Comparison of ENCODE assay signal across 1 cellular context in the genomic region with DNA sequence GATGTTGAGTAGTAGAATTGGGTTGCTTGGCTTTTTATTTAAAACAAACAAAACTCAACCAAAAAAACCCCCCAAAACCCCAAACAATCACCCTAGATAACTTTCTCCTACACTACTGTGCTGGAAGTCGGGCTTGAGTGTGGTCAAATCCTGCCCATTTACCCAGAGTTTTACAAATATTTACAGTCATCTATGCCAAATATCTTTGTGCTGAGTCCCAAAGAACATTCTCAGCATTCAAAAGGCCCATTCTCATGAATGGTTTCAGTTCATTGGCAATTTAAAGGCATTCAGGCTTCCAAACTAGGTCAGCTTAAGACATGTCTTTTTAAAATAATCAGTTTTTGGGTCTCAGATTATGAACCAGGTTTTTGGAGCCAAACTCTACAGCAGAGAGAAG.
TF ChIP-seq lines count a peak whose summit lies in the region.

No MANE protein-coding gene starts in this region.

TF ChIP-seq in GM23338, 12 proteins besides CTCF, POLR2A, EP300 and RAD21 (continued from another document):
- TF ChIP-seq, protein P1, sequence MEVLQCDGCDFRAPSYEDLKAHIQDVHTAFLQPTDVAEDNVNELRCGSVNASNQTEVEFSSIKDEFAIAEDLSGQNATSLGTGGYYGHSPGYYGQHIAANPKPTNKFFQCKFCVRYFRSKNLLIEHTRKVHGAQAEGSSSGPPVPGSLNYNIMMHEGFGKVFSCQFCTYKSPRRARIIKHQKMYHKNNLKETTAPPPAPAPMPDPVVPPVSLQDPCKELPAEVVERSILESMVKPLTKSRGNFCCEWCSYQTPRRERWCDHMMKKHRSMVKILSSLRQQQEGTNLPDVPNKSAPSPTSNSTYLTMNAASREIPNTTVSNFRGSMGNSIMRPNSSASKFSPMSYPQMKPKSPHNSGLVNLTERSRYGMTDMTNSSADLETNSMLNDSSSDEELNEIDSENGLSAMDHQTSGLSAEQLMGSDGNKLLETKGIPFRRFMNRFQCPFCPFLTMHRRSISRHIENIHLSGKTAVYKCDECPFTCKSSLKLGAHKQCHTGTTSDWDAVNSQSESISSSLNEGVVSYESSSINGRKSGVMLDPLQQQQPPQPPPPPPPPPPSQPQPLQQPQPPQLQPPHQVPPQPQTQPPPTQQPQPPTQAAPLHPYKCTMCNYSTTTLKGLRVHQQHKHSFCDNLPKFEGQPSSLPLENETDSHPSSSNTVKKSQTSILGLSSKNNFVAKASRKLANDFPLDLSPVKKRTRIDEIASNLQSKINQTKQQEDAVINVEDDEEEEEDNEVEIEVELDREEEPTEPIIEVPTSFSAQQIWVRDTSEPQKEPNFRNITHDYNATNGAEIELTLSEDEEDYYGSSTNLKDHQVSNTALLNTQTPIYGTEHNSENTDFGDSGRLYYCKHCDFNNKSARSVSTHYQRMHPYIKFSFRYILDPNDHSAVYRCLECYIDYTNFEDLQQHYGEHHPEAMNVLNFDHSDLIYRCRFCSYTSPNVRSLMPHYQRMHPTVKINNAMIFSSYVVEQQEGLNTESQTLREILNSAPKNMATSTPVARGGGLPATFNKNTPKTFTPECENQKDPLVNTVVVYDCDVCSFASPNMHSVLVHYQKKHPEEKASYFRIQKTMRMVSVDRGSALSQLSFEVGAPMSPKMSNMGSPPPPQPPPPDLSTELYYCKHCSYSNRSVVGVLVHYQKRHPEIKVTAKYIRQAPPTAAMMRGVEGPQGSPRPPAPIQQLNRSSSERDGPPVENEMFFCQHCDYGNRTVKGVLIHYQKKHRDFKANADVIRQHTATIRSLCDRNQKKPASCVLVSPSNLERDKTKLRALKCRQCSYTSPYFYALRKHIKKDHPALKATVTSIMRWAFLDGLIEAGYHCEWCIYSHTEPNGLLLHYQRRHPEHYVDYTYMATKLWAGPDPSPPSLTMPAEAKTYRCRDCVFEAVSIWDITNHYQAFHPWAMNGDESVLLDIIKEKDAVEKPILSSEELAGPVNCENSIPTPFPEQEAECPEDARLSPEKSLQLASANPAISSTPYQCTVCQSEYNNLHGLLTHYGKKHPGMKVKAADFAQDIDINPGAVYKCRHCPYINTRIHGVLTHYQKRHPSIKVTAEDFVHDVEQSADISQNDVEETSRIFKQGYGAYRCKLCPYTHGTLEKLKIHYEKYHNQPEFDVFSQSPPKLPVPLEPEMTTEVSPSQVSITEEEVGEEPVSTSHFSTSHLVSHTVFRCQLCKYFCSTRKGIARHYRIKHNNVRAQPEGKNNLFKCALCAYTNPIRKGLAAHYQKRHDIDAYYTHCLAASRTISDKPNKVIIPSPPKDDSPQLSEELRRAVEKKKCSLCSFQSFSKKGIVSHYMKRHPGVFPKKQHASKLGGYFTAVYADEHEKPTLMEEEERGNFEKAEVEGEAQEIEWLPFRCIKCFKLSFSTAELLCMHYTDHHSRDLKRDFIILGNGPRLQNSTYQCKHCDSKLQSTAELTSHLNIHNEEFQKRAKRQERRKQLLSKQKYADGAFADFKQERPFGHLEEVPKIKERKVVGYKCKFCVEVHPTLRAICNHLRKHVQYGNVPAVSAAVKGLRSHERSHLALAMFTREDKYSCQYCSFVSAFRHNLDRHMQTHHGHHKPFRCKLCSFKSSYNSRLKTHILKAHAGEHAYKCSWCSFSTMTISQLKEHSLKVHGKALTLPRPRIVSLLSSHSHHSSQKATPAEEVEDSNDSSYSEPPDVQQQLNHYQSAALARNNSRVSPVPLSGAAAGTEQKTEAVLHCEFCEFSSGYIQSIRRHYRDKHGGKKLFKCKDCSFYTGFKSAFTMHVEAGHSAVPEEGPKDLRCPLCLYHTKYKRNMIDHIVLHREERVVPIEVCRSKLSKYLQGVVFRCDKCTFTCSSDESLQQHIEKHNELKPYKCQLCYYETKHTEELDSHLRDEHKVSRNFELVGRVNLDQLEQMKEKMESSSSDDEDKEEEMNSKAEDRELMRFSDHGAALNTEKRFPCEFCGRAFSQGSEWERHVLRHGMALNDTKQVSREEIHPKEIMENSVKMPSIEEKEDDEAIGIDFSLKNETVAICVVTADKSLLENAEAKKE (CRISPR knock-in tag; IDR thresholded peaks at IDR 0.05) = no peak
- TF ChIP-seq ETS1 (IDR thresholded peaks at IDR 0.05) = no peak
- TF ChIP-seq NANOG (IDR thresholded peaks at IDR 0.05; ENCODE audit: borderline replicate concordance) = no peak
- no peak for TF ChIP-seq EZH2phosphoT487 (IDR thresholded peaks at IDR 0.05; ENCODE audit: unreplicated experiment)
